In the genomic region with DNA sequence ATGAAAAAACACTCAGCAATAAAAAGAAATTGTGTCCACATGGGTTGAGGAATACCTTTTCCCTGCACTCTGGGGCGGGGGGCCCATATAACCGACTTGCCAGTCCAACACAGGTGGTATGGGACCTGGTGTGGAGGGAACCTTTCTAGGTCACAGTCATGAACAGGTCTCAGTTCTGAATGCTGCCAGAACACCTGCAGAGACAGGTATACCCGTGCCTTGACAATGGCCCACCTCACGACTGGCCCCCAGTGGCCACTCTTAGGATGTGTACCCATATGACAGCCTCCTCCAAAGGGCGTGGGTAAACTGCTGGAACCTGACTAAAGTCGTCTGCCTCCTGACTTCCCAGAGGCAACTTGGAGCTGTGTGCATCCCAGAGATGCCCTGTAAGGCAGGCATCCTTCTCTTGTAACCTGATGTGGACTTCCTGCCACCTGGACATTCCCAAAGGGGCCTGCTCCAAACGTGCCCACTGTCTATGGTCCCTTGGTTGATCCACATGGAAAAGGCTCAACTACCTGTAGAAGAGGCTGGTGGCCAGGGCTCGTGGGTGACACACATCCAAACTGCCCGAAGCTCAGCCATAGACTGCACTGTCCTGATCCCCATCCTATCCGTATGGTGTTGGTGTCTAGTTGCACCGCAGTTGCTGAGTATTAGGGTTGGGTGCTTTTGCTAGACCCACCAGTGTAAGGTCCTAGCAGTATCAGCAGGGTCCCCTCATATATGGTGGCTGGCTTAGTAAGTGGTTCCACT, we compare ENCODE assay signal across 8 cellular contexts.
DNase-seq lines count a peak whose midpoint lies in the region; ATAC-seq and TF ChIP-seq lines count a peak whose summit lies in the region.
"Had no signal": no experiment of that assay in that cellular context is flagged by ENCODE, and none has a peak within 500 bp of the region (broad histone marks: within the 10 kb centered on the region; RNA-seq: fewer than 3 reads in every experiment).

No MANE protein-coding gene starts in this region.

- peak; percentile 18 for TF ChIP-seq CTCF in GM10266 (IDR thresholded peaks at IDR 0.05; ENCODE audit: control insufficient read depth, insufficient read depth, low read depth, missing control alignments)
- TF ChIP-seq CTCF in progenitor cell of endocrine pancreas (IDR thresholded peaks at IDR 0.05; ENCODE audit: unreplicated experiment): peak; percentile 80

- H3K4me3 Mint-ChIP-seq in progenitor cell of endocrine pancreas (ENCODE audit: low read depth): no peak overlapping the region
- H3K4me3 Mint-ChIP-seq: T-helper 1 cell treated with Interleukin-12 subunit alpha and Interleukin-12 subunit beta and Interleukin-4 antibody, amounts not matched to agents 30 μg/mL and 1 μg/mL, for 36 hours had no signal

- H3K27ac Mint-ChIP-seq in progenitor cell of endocrine pancreas: no peak overlapping the region
- H3K27ac Mint-ChIP-seq: T-helper 1 cell treated with Interleukin-12 subunit alpha and Interleukin-12 subunit beta and Interleukin-4 antibody, amounts not matched to agents 30 μg/mL and 1 μg/mL, for 36 hours had no signal

- H3K36me3 Mint-ChIP-seq in progenitor cell of endocrine pancreas (ENCODE audit: insufficient read depth): no peaks in the 10 kb centered on the region

- peaks cover 5% of the 10 kb centered on the region for H3K27me3 Mint-ChIP-seq in progenitor cell of endocrine pancreas

- DNase-seq in GM10266 (ENCODE audit: extremely low spot score): no peak
- peak; percentile 71 for DNase-seq in NCI-H146 (lab: John Stamatoyannopoulos, UW)
- peak; percentile 51 for DNase-seq in cerebellar cortex (ENCODE audit: low spot score)
- peak; percentile 50 for DNase-seq in progenitor cell of endocrine pancreas (ENCODE audit: low spot score, unreplicated experiment)
- DNase-seq in HPDE6-E6E7 (ENCODE audit: extremely low spot score): no peak

- ATAC-seq in HG03457 (IDR thresholded peaks at IDR 0.05; ENCODE audit: unreplicated experiment): no peak
- ATAC-seq in HG02763 (IDR thresholded peaks at IDR 0.05; ENCODE audit: unreplicated experiment): no peak

- peaks cover 7% of the 10 kb centered on the region for H3K9me3 Mint-ChIP-seq in progenitor cell of endocrine pancreas (ENCODE audit: low read depth)
- H3K9me3 Mint-ChIP-seq: T-helper 1 cell treated with Interleukin-12 subunit alpha and Interleukin-12 subunit beta and Interleukin-4 antibody, amounts not matched to agents 30 μg/mL and 1 μg/mL, for 36 hours had no signal

- peaks cover 2% of the 10 kb centered on the region for H3K4me1 Mint-ChIP-seq in progenitor cell of endocrine pancreas (ENCODE audit: low read depth)

Comparison
In these comparisons a context has a peak if more than half of its experiments do, and no peak if none do; other contexts are left out.
1. DNase-seq: peak in NCI-H146 (single experiment), cerebellar cortex (single experiment) and progenitor cell of endocrine pancreas (single experiment); none in GM10266 (single experiment) and HPDE6-E6E7 (single experiment).